ENCODE assay signal across 1 cellular context in the genomic region with DNA sequence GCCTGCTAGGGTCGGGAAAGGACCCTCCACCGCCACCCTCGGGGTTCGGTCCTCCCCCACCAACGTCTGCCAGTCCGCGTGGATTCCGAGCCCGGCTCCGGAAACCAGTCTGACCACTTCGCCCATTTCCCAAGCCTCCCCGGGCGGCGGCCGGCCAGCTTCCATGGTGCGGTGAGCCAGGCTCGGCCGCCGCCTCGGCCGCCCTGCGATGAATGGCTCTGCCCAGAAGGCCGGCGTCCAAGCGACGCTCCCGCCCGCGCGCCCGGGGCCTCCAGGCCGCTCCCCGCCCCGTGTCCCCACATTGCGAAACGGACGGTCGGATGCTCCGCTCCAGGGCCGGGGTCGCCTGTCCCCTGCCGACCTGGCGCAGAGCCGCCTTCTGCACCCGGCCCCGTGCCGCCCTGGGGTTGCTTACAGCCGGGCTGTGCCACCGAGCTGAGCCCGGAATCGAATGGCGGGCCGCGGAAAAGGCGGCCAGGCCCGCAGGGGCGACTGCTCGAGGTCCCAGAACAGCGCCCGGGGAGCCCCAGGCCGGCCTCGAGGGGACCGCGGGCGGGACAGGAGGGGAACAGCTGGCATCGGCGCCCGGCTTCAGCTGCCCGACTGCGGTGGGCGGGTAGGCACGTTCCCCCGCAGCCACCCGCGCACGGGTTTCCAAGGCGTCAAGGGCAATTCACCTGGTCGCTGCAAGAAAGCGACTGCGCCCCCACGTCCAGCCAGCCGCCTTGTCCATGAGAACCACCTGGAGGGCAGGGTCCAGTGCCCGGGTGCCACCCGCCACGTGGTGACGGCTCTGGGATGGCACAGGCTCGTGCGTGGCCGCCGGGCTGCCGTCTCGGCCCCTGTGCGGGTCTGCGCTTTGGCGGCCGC.
TF ChIP-seq lines count a peak whose summit lies in the region.

No MANE protein-coding gene starts in this region.

TF ChIP-seq in GM12878, 131 proteins besides CTCF, POLR2A, EP300 and RAD21:
- TF ChIP-seq BMI1 (IDR thresholded peaks at IDR 0.05; ENCODE audit: borderline replicate concordance) (no peak), SRF (IDR thresholded peaks at IDR 0.05; ENCODE audit: low read depth in 2 of 2, low read length in 2 of 2) (no peak), STAT1 (conservative IDR thresholded peaks at IDR 0.05) (no peak), EZH2 (IDR thresholded peaks at IDR 0.05; ENCODE audit: borderline replicate concordance, control insufficient read depth, low read depth, low read length) (0 out of 2 replicates have a peak, but pooled peaks have one; percentile 30)
- TF ChIP-seq, protein P1, sequence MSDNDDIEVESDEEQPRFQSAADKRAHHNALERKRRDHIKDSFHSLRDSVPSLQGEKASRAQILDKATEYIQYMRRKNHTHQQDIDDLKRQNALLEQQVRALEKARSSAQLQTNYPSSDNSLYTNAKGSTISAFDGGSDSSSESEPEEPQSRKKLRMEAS (IDR thresholded peaks at IDR 0.05; ENCODE audit: low read depth, low read length), result no peak
